ENCODE assay signal across 16 cellular contexts in genomic region chr13:28528848-28529247, GRCh38. TPM values are rescaled to one million over a fixed set of nuclear protein-coding genes. Genes with fewer than 3 reads are reported as not detected.
A peak's percentile ranks its signal among the peaks of the same experiment; 100 is the strongest.
DNase-seq lines count a peak whose midpoint lies in the region; ATAC-seq and TF ChIP-seq lines count a peak whose summit lies in the region.
"Had no signal": no experiment of that assay in that cellular context is flagged by ENCODE, and none has a peak within 500 bp of the region (broad histone marks: within the 10 kb centered on the region; RNA-seq: fewer than 3 reads in every experiment).

No MANE protein-coding gene starts in this region.

- H3K9me3 ChIP-seq in mammary epithelial cell (replicated peaks; ENCODE audit: insufficient read depth, low read length), result no peaks in the 10 kb centered on the region
- H3K9me3 ChIP-seq: MG63, pancreas had no signal

- H3K27ac Mint-ChIP-seq in MCF 10A (ENCODE audit: low read depth, unreplicated experiment), result no peak overlapping the region
- H3K27ac Mint-ChIP-seq in progenitor cell of endocrine pancreas, result no peak overlapping the region
- no peak overlapping the region for H3K27ac Mint-ChIP-seq in stimulated activated naive CD8-positive, alpha-beta T cell treated with anti-CD3 and anti-CD28 coated beads, Interleukin-15, amount 100 ng/mL, for 72 hours
- H3K27ac Mint-ChIP-seq: activated CD4-positive, alpha-beta T cell treated with anti-CD3 and anti-CD28 coated beads, Interleukin-2, amount 10 ng/mL, durations not matched to agents 24 days and 14 days; activated naive CD4-positive, alpha-beta T cell treated with anti-CD3 and anti-CD28 coated beads, Interleukin-2, amount 50 U/mL, for 24 hours; effector memory CD8-positive, alpha-beta T cell had no signal

- BruUV-seq in MCF 10A (replicated peaks; lab: Mats Ljungman, UMichigan), result no TSS peak
- BruUV-seq in mammary epithelial cell (replicated peaks; lab: Mats Ljungman, UMichigan), result no TSS peak

- H3K9me3 Mint-ChIP-seq in MCF 10A (ENCODE audit: unreplicated experiment) (no peaks in the 10 kb centered on the region), progenitor cell of endocrine pancreas (ENCODE audit: low read depth) (no peaks in the 10 kb centered on the region)
- no peaks in the 10 kb centered on the region for H3K9me3 Mint-ChIP-seq in stimulated activated naive CD8-positive, alpha-beta T cell treated with anti-CD3 and anti-CD28 coated beads, Interleukin-15, amount 100 ng/mL, for 72 hours
- H3K9me3 Mint-ChIP-seq: activated CD4-positive, alpha-beta T cell treated with anti-CD3 and anti-CD28 coated beads, Interleukin-2, amount 10 ng/mL, durations not matched to agents 24 days and 14 days; activated naive CD4-positive, alpha-beta T cell treated with anti-CD3 and anti-CD28 coated beads, Interleukin-2, amount 50 U/mL, for 24 hours; effector memory CD8-positive, alpha-beta T cell had no signal

- H2AFZ ChIP-seq in mammary epithelial cell (ENCODE audit: low read depth, low read length), result no peak overlapping the region

- peaks cover 33% of the 10 kb centered on the region for H3K27me3 ChIP-seq in mammary epithelial cell (ENCODE audit: insufficient read depth, low read length)

- no peak overlapping the region for H3K4me2 ChIP-seq in mammary epithelial cell (ENCODE audit: insufficient read depth, low read depth, low read length)

- CTCF ChIA-PET in MCF 10A (lab: Yijun Ruan, JAX), result interaction anchor here (1.8 kb wide), 1 partner anchor 108 kb away, joined by 6 read pairs; no protein-coding TSS in a partner anchor
- CTCF ChIA-PET in mammary epithelial cell (lab: Charles Lee; ENCODE audit: low non-redundant PET), result no interaction called here

- H3K36me3 Mint-ChIP-seq in MCF 10A (ENCODE audit: insufficient read depth, unreplicated experiment) (no peaks in the 10 kb centered on the region), progenitor cell of endocrine pancreas (ENCODE audit: insufficient read depth) (no peaks in the 10 kb centered on the region)
- H3K36me3 Mint-ChIP-seq: activated naive CD4-positive, alpha-beta T cell treated with anti-CD3 and anti-CD28 coated beads, Interleukin-2, amount 50 U/mL, for 24 hours had no signal

- H3K9ac ChIP-seq in mammary epithelial cell (ENCODE audit: insufficient read depth, low read length), result no peak overlapping the region

- H3K36me3 ChIP-seq in mammary epithelial cell (ENCODE audit: insufficient read depth, low read length), result no peaks in the 10 kb centered on the region
- H3K36me3 ChIP-seq: MG63, pancreas had no signal

- H3K27me3 Mint-ChIP-seq in MCF 10A (ENCODE audit: insufficient read depth, unreplicated experiment) (peaks cover 8% of the 10 kb centered on the region), progenitor cell of endocrine pancreas (peaks cover 38% of the 10 kb centered on the region)
- peaks cover 42% of the 10 kb centered on the region for H3K27me3 Mint-ChIP-seq in stimulated activated naive CD8-positive, alpha-beta T cell treated with anti-CD3 and anti-CD28 coated beads, Interleukin-15, amount 100 ng/mL, for 72 hours

- 77% methylated on average over 3 of the region's 3 CpGs for WGBS in mammary epithelial cell (ENCODE audit: low coverage, missing lambda C conversion rate)

- POLR2A ChIA-PET in MCF 10A (lab: Yijun Ruan, JAX), result no interaction called here

- H3K27ac ChIP-seq in mammary epithelial cell (ENCODE audit: insufficient read depth, low read depth, low read length), result no peak overlapping the region
- H3K27ac ChIP-seq: pancreas had no signal

- in situ Hi-C loops in mammary epithelial cell (cut with MboI; ENCODE audit: low sequenced_read_pairs in 2 of 2), result no loop called here

- no peaks in the 10 kb centered on the region for H4K20me1 ChIP-seq in mammary epithelial cell (ENCODE audit: insufficient read depth, low read length)

- TF ChIP-seq POLR2A in GM18505 (IDR thresholded peaks at IDR 0.05; ENCODE audit: borderline replicate concordance, extremely low read depth, insufficient read depth, insufficient read length), result no peak

- DNase-seq in MCF 10A (ENCODE audit: unreplicated experiment) (peak; percentile 33), mammary epithelial cell (no peak), SW480 (ENCODE audit: low spot score) (peak; percentile 30), kidney glomerular epithelial cell (lab: John Stamatoyannopoulos, UW) (peak; percentile 16), progenitor cell of endocrine pancreas (ENCODE audit: low spot score, unreplicated experiment) (no peak), NCI-H2227 (lab: John Stamatoyannopoulos, UW; ENCODE audit: unreplicated experiment) (no peak)
- DNase-seq in stimulated activated naive CD8-positive, alpha-beta T cell treated with anti-CD3 and anti-CD28 coated beads, Interleukin-15, amount 100 ng/mL, for 72 hours, result no peak
- DNase-seq: activated CD4-positive, alpha-beta T cell treated with anti-CD3 and anti-CD28 coated beads, Interleukin-2, amount 10 ng/mL, durations not matched to agents 24 days and 14 days; effector memory CD8-positive, alpha-beta T cell; MG63; NCI-H1930; pancreas; SIG-M5; T1000 had no signal

- H3K4me3 Mint-ChIP-seq in MCF 10A (ENCODE audit: unreplicated experiment) (no peak overlapping the region), progenitor cell of endocrine pancreas (ENCODE audit: low read depth) (no peak overlapping the region)
- no peak overlapping the region for H3K4me3 Mint-ChIP-seq in stimulated activated naive CD8-positive, alpha-beta T cell treated with anti-CD3 and anti-CD28 coated beads, Interleukin-15, amount 100 ng/mL, for 72 hours
- H3K4me3 Mint-ChIP-seq: activated CD4-positive, alpha-beta T cell treated with anti-CD3 and anti-CD28 coated beads, Interleukin-2, amount 10 ng/mL, durations not matched to agents 24 days and 14 days; activated naive CD4-positive, alpha-beta T cell treated with anti-CD3 and anti-CD28 coated beads, Interleukin-2, amount 50 U/mL, for 24 hours; effector memory CD8-positive, alpha-beta T cell had no signal

- no peak for ATAC-seq in stimulated activated naive CD8-positive, alpha-beta T cell treated with anti-CD3 and anti-CD28 coated beads, Interleukin-15, amount 100 ng/mL, for 72 hours
- no peak for ATAC-seq in GM18505 (IDR thresholded peaks at IDR 0.05; ENCODE audit: unreplicated experiment)
- ATAC-seq: effector memory CD8-positive, alpha-beta T cell; pancreas had no signal

- H3K4me3 ChIP-seq in mammary epithelial cell (replicated peaks in 1 of 3; ENCODE audit: insufficient read depth in 1 of 3, low read depth in 2 of 3, low read length in 3 of 3), result no peak overlapping the region
- H3K4me3 ChIP-seq: MG63, pancreas had no signal

- dilution Hi-C loops in mammary epithelial cell (cut with HindIII; ENCODE audit: low sequenced_read_pairs), result loop anchor here (10.0 kb wide), 1 partner anchor 54 kb away; no protein-coding TSS in a partner anchor

- H3K4me1 ChIP-seq in mammary epithelial cell (ENCODE audit: insufficient read depth, low read length), result no peaks in the 10 kb centered on the region

- TF ChIP-seq CTCF in MCF 10A (IDR thresholded peaks at IDR 0.05; ENCODE audit: unreplicated experiment) (no peak), mammary epithelial cell (conservative IDR thresholded peaks at IDR 0.05 in 1 of 2, IDR thresholded peaks at IDR 0.05 in 1 of 2; ENCODE audit: extremely low read depth in 1 of 2, insufficient read depth in 1 of 2, low read depth in 1 of 2, low read length in 2 of 2) (no peak), progenitor cell of endocrine pancreas (IDR thresholded peaks at IDR 0.05; ENCODE audit: unreplicated experiment) (no peak)

- H3K4me1 Mint-ChIP-seq in MCF 10A (ENCODE audit: insufficient read depth, unreplicated experiment), result no peaks in the 10 kb centered on the region
- peaks cover 8% of the 10 kb centered on the region for H3K4me1 Mint-ChIP-seq in progenitor cell of endocrine pancreas (ENCODE audit: low read depth)
- H3K4me1 Mint-ChIP-seq in stimulated activated naive CD8-positive, alpha-beta T cell treated with anti-CD3 and anti-CD28 coated beads, Interleukin-15, amount 100 ng/mL, for 72 hours, result no peaks in the 10 kb centered on the region
- H3K4me1 Mint-ChIP-seq: activated naive CD4-positive, alpha-beta T cell treated with anti-CD3 and anti-CD28 coated beads, Interleukin-2, amount 50 U/mL, for 24 hours had no signal

- no peaks in the 10 kb centered on the region for H3K79me2 ChIP-seq in mammary epithelial cell (ENCODE audit: insufficient read depth, low read length)

- intact Hi-C loops in MCF 10A (cut with micrococcal nuclease) (loop anchor here (1.0 kb wide), 1 partner anchor 107 kb away; no protein-coding TSS in a partner anchor), mammary epithelial cell (cut with micrococcal nuclease) (no loop called here)

RNA-seq across cellular contexts. Expression of gene FLT1, which starts 33.9 kb away (rescaled TPM):
- total RNA-seq in MCF 10A (2022) (not detected in 2 replicates), mammary epithelial cell (not detected), progenitor cell of endocrine pancreas (0.81 and 1.2 TPM in 2 replicates)
- polyA plus RNA-seq in mammary epithelial cell, result not detected
- polyA minus RNA-seq in mammary epithelial cell, result not detected

Comparison
In these comparisons a context has a peak if more than half of its experiments do, and no peak if none do; other contexts are left out.
1. DNase-seq: peak in MCF 10A (single experiment), SW480 (single experiment) and kidney glomerular epithelial cell (single experiment); none in mammary epithelial cell (single experiment), progenitor cell of endocrine pancreas (single experiment), NCI-H2227 (single experiment) and stimulated activated naive CD8-positive, alpha-beta T cell treated with anti-CD3 and anti-CD28 coated beads, Interleukin-15, amount 100 ng/mL, for 72 hours (0 of 2).